ENCODE assay signal across 21 cellular contexts in the genomic region with DNA sequence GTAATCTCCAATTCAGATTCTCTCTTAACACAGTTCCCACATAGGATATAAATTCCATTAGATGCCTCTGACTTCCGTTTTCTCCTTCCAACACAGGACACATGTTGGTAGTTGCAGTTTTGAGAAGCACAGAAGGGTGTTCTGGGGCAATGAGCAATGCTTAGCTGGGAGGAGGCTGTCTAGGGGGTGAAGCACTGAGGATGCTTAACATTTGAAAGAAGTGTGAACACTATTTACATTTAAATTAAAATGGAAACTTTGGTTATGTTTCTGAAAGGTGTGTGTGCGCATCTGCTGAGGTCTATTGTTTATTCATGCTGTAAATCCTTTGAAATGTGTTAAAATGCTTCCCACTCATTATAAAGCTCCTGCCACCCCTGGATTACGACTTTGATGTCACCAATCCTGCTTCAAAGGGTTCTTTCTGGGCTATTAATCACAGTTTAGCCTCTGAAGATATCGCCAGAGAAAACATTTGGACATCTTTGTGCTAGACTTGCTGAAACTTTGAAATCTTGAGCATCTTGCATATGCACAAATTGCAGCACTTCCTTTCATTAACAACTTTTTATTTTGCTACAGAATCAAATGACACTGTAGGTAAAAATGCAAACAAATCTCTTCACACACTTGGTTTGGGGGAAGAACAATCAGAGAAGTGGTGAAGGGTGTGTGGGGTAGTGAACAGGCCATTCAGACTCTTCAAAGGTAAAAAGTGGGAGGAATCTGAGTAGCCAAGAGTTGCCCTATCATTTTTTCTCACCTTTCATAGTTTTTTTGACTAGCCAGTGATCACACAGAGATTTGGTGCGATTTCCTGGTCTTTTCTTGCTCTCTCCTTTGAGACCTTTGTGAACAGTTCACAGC.
A peak's percentile ranks its signal among the peaks of the same experiment; 100 is the strongest.
DNase-seq lines count a peak whose midpoint lies in the region; ATAC-seq and TF ChIP-seq lines count a peak whose summit lies in the region.
"Had no signal": no experiment of that assay in that cellular context is flagged by ENCODE, and none has a peak within 500 bp of the region (broad histone marks: within the 10 kb centered on the region; RNA-seq: fewer than 3 reads in every experiment).

No MANE protein-coding gene starts in this region.

- no TSS peak for BruUV-seq in Caco-2 (replicated peaks; lab: Mats Ljungman, UMichigan)

- H3K4me1 ChIP-seq in Caco-2 (peaks cover 28% of the 10 kb centered on the region), KMS-11 (ENCODE audit: low read depth, poor library complexity, severe bottlenecking) (peaks cover 19% of the 10 kb centered on the region), mucosa of descending colon (ENCODE audit: low read depth) (peaks cover 4% of the 10 kb centered on the region)

- H3K9me3 ChIP-seq in Caco-2: no peaks in the 10 kb centered on the region
- no peaks in the 10 kb centered on the region for H3K9me3 ChIP-seq in mucosa of descending colon
- H3K9me3 ChIP-seq: thoracic aorta had no signal

- no peaks in the 10 kb centered on the region for H3K27me3 ChIP-seq in Caco-2 (replicated peaks; ENCODE audit: control insufficient read depth, insufficient read depth, low read length)
- no peaks in the 10 kb centered on the region for H3K27me3 ChIP-seq in KMS-11 (ENCODE audit: insufficient read depth, low read depth)

- H3K4me3 Mint-ChIP-seq in Caco-2 (ENCODE audit: unreplicated experiment): peak overlapping the region; percentile 5
- no peak overlapping the region for H3K4me3 Mint-ChIP-seq in endothelial cell (ENCODE audit: unreplicated experiment)
- peak overlapping the region in 7 of 10 donors; percentile 3 to 51 (median 18) for H3K4me3 Mint-ChIP-seq in naive thymus-derived CD8-positive, alpha-beta T cell
- H3K4me3 Mint-ChIP-seq: activated naive CD8-positive, alpha-beta T cell treated with anti-CD3 and anti-CD28 coated beads for 36 hours; memory B cell had no signal

- peak overlapping the region; percentile 44; the same call in 1 of the 2 replicates for H3K4me2 ChIP-seq in KMS-11

- H3K36me3 Mint-ChIP-seq in Caco-2 (ENCODE audit: insufficient read depth, unreplicated experiment) (no peaks in the 10 kb centered on the region), endothelial cell (ENCODE audit: low read depth, unreplicated experiment) (no peaks in the 10 kb centered on the region)
- H3K36me3 Mint-ChIP-seq in naive thymus-derived CD8-positive, alpha-beta T cell: no peaks in the 10 kb centered on the region
- H3K36me3 Mint-ChIP-seq: activated naive CD8-positive, alpha-beta T cell treated with anti-CD3 and anti-CD28 coated beads for 36 hours; CD4-positive, CD25-positive, alpha-beta regulatory T cell; memory B cell had no signal

- no peak for DNase-seq in Caco-2
- DNase-seq in endothelial cell (ENCODE audit: low spot score): no peak
- DNase-seq in naive thymus-derived CD8-positive, alpha-beta T cell: peak in 1 of 10 donors; percentile 12
- no peak for DNase-seq in mucosa of descending colon
- no peak for DNase-seq in amniotic stem cell (lab: John Stamatoyannopoulos, UW)
- DNase-seq: activated CD4-positive, alpha-beta T cell treated with anti-CD3 and anti-CD28 coated beads for 4 hours; activated naive CD8-positive, alpha-beta T cell treated with anti-CD3 and anti-CD28 coated beads for 36 hours; kidney glomerular epithelial cell; NCI-H1694; NCI-H748 treated with DMSO at 0.1 percent for 48 hours; stimulated activated CD4-positive, alpha-beta T cell treated with anti-CD3 and anti-CD28 coated beads, Interleukin-2, amount 100 ng/mL, for 24 hours; stimulated activated naive CD4-positive, alpha-beta T cell had no signal

- no peaks in the 10 kb centered on the region for H3K36me3 ChIP-seq in Caco-2 (ENCODE audit: control insufficient read depth, insufficient read depth, low read length)
- no peaks in the 10 kb centered on the region for H3K36me3 ChIP-seq in KMS-11 (ENCODE audit: insufficient read depth)
- H3K36me3 ChIP-seq in mucosa of descending colon (ENCODE audit: low read depth): no peaks in the 10 kb centered on the region
- H3K36me3 ChIP-seq: thoracic aorta had no signal

- H3K4me1 Mint-ChIP-seq in Caco-2 (ENCODE audit: low read depth, unreplicated experiment) (peaks cover 47% of the 10 kb centered on the region), endothelial cell (ENCODE audit: unreplicated experiment) (peaks cover 29% of the 10 kb centered on the region)
- H3K4me1 Mint-ChIP-seq in naive thymus-derived CD8-positive, alpha-beta T cell: peaks cover 12 to 25% (median 22%) of the 10 kb centered on the region in 4 donors
- H3K4me1 Mint-ChIP-seq: memory B cell had no signal

- ATAC-seq in naive thymus-derived CD8-positive, alpha-beta T cell: no peak
- ATAC-seq in mucosa of descending colon (no peak), GM18519 (IDR thresholded peaks at IDR 0.05; ENCODE audit: low FRiP score, unreplicated experiment) (no peak)
- ATAC-seq: HCT116, Right ventricle myocardium inferior had no signal

- H3K27me3 Mint-ChIP-seq in Caco-2 (ENCODE audit: insufficient read depth, unreplicated experiment) (no peaks in the 10 kb centered on the region), endothelial cell (ENCODE audit: unreplicated experiment) (peaks cover 3% of the 10 kb centered on the region)
- peaks cover 11 to 30% (median 14%) of the 10 kb centered on the region in 5 donors for H3K27me3 Mint-ChIP-seq in naive thymus-derived CD8-positive, alpha-beta T cell

- H3K9me3 Mint-ChIP-seq in Caco-2 (ENCODE audit: unreplicated experiment) (no peaks in the 10 kb centered on the region), endothelial cell (ENCODE audit: unreplicated experiment) (no peaks in the 10 kb centered on the region)
- no peaks in the 10 kb centered on the region for H3K9me3 Mint-ChIP-seq in naive thymus-derived CD8-positive, alpha-beta T cell
- H3K9me3 Mint-ChIP-seq: activated naive CD8-positive, alpha-beta T cell treated with anti-CD3 and anti-CD28 coated beads for 36 hours had no signal

- POLR2A ChIA-PET in Caco-2 (lab: Charles Lee): no interaction called here
- POLR2A ChIA-PET in naive thymus-derived CD8-positive, alpha-beta T cell (lab: Charles Lee): no interaction called here

- no peak overlapping the region for H3K9ac ChIP-seq in KMS-11

- H2AFZ ChIP-seq in KMS-11 (ENCODE audit: low read depth): no peak overlapping the region

- H3K4me3 ChIP-seq in Caco-2 (ENCODE audit: low read depth, low read length): no peak overlapping the region
- no peak overlapping the region for H3K4me3 ChIP-seq in KMS-11 (IDR thresholded peaks at IDR 0.05; ENCODE audit: insufficient read depth, low read depth, low read length)
- H3K4me3 ChIP-seq in mucosa of descending colon: no peak overlapping the region
- H3K4me3 ChIP-seq: GM12878, thoracic aorta had no signal

- TF ChIP-seq CTCF in Caco-2 (IDR thresholded peaks at IDR 0.05; ENCODE audit: insufficient read depth in 1 of 2, low read depth in 1 of 2, low read length in 1 of 2, severe bottlenecking in 1 of 2, unreplicated experiment in 1 of 2): no peak
- no peak for TF ChIP-seq CTCF in KMS-11 (conservative IDR thresholded peaks at IDR 0.05; ENCODE audit: low read depth, low read length)
- no peak for TF ChIP-seq CTCF in endothelial cell (IDR thresholded peaks at IDR 0.05; ENCODE audit: unreplicated experiment)
- no peak for TF ChIP-seq CTCF in mucosa of descending colon (IDR thresholded peaks at IDR 0.05)

- no peak overlapping the region for H3K27ac ChIP-seq in KMS-11
- H3K27ac ChIP-seq: thoracic aorta had no signal

- intact Hi-C loops in Caco-2 (cut with micrococcal nuclease; ENCODE audit: unreplicated experiment) (no loop called here), mucosa of descending colon (cut with DNase I, micrococcal nuclease) (no loop called here)

- H3K79me2 ChIP-seq in KMS-11 (ENCODE audit: insufficient read depth, low read depth): no peaks in the 10 kb centered on the region

- CTCF ChIA-PET in Caco-2 (lab: Charles Lee): no interaction called here

- H3K27ac Mint-ChIP-seq in Caco-2 (ENCODE audit: unreplicated experiment) (peak overlapping the region; percentile 41), endothelial cell (ENCODE audit: unreplicated experiment) (peak overlapping the region; percentile 21)
- H3K27ac Mint-ChIP-seq in naive thymus-derived CD8-positive, alpha-beta T cell: peak overlapping the region in 2 of 10 donors; percentile 19
- H3K27ac Mint-ChIP-seq: activated naive CD8-positive, alpha-beta T cell treated with anti-CD3 and anti-CD28 coated beads for 36 hours; CD4-positive, CD25-positive, alpha-beta regulatory T cell; memory B cell; progenitor cell of endocrine pancreas had no signal

- no peaks in the 10 kb centered on the region for H4K20me1 ChIP-seq in KMS-11 (ENCODE audit: insufficient read depth)
